Comparison of ENCODE assay signal across 8 cellular contexts in the genomic region with DNA sequence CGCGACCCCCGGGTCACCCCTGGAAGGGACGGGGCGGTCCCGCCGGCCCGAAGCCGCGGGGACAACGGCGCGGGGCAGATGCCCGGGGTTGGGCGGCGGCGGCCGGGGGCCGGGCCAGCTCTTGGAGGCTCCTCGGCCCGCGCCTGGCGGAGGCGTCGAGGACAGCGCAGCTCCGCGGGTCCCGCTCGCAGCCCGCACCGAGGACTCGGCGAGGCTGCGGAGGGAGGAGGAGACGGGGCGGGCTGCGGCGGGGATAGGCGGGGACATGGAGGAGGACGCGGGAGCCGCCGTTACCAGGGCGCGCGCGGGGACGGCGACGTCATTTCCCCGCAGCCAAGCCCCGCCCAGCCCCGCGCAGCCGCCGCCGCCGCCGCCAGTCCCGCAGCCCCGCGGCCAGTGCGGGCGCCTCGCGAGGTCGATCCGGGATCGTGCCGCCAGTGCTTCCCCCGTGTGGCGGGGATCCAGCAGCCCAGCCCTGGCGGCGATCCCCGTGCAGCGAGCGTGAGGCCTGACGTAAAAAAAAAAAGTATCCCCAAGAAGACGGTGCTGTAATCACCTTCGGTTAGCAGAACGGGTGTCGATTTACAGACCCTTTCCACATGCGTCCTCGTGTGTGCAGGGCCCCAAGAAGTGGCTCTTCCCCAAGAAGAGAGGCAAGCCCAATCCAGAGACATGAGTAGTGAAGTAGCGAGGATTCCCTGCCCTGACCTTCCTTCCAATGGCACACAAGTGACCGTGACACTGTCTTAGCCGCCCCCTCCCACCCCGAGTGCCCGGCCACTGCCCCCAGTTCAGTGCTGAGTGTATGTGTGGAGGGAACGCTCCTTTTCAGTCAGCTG. TPM values are rescaled to one million over a fixed set of nuclear protein-coding genes. Genes with fewer than 3 reads are reported as not detected.
DNase-seq lines count a peak whose midpoint lies in the region; ATAC-seq, FAIRE-seq and TF ChIP-seq lines count a peak whose summit lies in the region.

A gene with protein sequence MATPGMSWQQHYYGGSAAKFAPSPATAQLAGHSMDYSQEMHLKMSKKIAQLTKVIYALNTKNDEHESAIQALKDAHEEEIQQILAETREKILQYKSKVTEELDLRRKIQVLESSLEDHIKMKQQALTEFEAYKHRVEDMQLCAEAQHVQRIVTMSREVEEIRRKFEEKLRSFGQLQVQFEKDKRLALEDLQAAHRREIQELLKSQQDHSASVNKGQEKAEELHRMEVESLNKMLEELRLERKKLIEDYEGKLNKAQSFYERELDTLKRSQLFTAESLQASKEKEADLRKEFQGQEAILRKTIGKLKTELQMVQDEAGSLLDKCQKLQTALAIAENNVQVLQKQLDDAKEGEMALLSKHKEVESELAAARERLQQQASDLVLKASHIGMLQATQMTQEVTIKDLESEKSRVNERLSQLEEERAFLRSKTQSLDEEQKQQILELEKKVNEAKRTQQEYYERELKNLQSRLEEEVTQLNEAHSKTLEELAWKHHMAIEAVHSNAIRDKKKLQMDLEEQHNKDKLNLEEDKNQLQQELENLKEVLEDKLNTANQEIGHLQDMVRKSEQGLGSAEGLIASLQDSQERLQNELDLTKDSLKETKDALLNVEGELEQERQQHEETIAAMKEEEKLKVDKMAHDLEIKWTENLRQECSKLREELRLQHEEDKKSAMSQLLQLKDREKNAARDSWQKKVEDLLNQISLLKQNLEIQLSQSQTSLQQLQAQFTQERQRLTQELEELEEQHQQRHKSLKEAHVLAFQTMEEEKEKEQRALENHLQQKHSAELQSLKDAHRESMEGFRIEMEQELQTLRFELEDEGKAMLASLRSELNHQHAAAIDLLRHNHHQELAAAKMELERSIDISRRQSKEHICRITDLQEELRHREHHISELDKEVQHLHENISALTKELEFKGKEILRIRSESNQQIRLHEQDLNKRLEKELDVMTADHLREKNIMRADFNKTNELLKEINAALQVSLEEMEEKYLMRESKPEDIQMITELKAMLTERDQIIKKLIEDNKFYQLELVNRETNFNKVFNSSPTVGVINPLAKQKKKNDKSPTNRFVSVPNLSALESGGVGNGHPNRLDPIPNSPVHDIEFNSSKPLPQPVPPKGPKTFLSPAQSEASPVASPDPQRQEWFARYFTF (minus strand): TSS at position 216 of the 839 bp plus-strand sequence. CDS start 365 bp downstream, outside the sequence.

- peak; percentile 41 for DNase-seq in COR-L47 (lab: John Stamatoyannopoulos, UW)
- DNase-seq in RCC 7860 (ENCODE audit: low spot score): peak; percentile 17
- DNase-seq in activated T-helper 9 cell treated with anti-CD3 and anti-CD28 coated beads, Interleukin-2, amount 50 U/mL, for 16 hours (ENCODE audit: low read depth): peak; percentile 67
- DNase-seq in fibroblast of the aortic adventitia (ENCODE audit: low read depth): peak; percentile 42
- peak; percentile 87 for DNase-seq in nephron progenitor cell
- peak; percentile 69 to 78 for DNase-seq in stimulated activated naive CD8-positive, alpha-beta T cell treated with anti-CD3 and anti-CD28 coated beads, Interleukin-15, amount 100 ng/mL, for 72 hours

- peaks cover 15% of the 10 kb centered on the region; the same call in 1 of the 2 replicates for H3K9me3 ChIP-seq in HUES48 (ENCODE audit: control insufficient read depth, insufficient read depth, low read length)

- peaks cover 31% of the 10 kb centered on the region for H3K9me3 Mint-ChIP-seq in nephron progenitor cell
- peaks cover 19 to 21% of the 10 kb centered on the region in 2 donors for H3K9me3 Mint-ChIP-seq in stimulated activated naive CD8-positive, alpha-beta T cell treated with anti-CD3 and anti-CD28 coated beads, Interleukin-15, amount 100 ng/mL, for 72 hours

- peaks cover 77% of the 10 kb centered on the region for H3K27me3 Mint-ChIP-seq in nephron progenitor cell (ENCODE audit: low read depth, poor library complexity)
- peaks cover 1% of the 10 kb centered on the region for H3K27me3 Mint-ChIP-seq in stimulated activated naive CD8-positive, alpha-beta T cell treated with anti-CD3 and anti-CD28 coated beads, Interleukin-15, amount 100 ng/mL, for 72 hours

- H3K36me3 Mint-ChIP-seq in nephron progenitor cell (ENCODE audit: low read depth): peaks cover 5% of the 10 kb centered on the region

- FAIRE-seq in RCC 7860 (lab: Jason Lieb, UNC): no peak

- ATAC-seq in GM21447 (IDR thresholded peaks at IDR 0.05; ENCODE audit: unreplicated experiment): peak; percentile 65
- ATAC-seq in stimulated activated naive CD8-positive, alpha-beta T cell treated with anti-CD3 and anti-CD28 coated beads, Interleukin-15, amount 100 ng/mL, for 72 hours: peak; percentile 62

- no peaks in the 10 kb centered on the region for H3K36me3 ChIP-seq in HUES48 (ENCODE audit: control insufficient read depth, insufficient read depth, low read length)

- H3K4me3 Mint-ChIP-seq in nephron progenitor cell: peak within 1 kb of the TSS; percentile 96
- H3K4me3 Mint-ChIP-seq in stimulated activated naive CD8-positive, alpha-beta T cell treated with anti-CD3 and anti-CD28 coated beads, Interleukin-15, amount 100 ng/mL, for 72 hours: peak within 1 kb of the TSS; percentile 94 to 95

- peaks cover 6% of the 10 kb centered on the region; the same call in 1 of the 2 replicates for H3K4me1 ChIP-seq in HUES48 (ENCODE audit: control insufficient read depth, insufficient read depth, low read length)

- peak within 1 kb of the TSS; percentile 40 for H3K27ac ChIP-seq in HUES48 (ENCODE audit: low read depth, low read length)

- peak; percentile 23 for TF ChIP-seq CTCF in fibroblast of the aortic adventitia (IDR thresholded peaks at IDR 0.05; ENCODE audit: insufficient read depth, low read length)
- no peak for TF ChIP-seq CTCF in nephron progenitor cell (IDR thresholded peaks at IDR 0.05)

- peak within 1 kb of the TSS; percentile 69 for H3K4me3 ChIP-seq in HUES48 (ENCODE audit: low read depth, low read length)
- peak within 1 kb of the TSS; percentile 68 for H3K4me3 ChIP-seq in fibroblast of the aortic adventitia (ENCODE audit: low read depth, low read length)

- H3K9ac ChIP-seq in HUES48 (ENCODE audit: low read depth, low read length): peak within 1 kb of the TSS; percentile 61; the same call in 1 of the 2 replicates

- H3K4me1 Mint-ChIP-seq in nephron progenitor cell: peaks cover 8% of the 10 kb centered on the region
- peaks cover 30% of the 10 kb centered on the region for H3K4me1 Mint-ChIP-seq in stimulated activated naive CD8-positive, alpha-beta T cell treated with anti-CD3 and anti-CD28 coated beads, Interleukin-15, amount 100 ng/mL, for 72 hours

- H3K27ac Mint-ChIP-seq in nephron progenitor cell: no peak within 1 kb of the TSS
- H3K27ac Mint-ChIP-seq in stimulated activated naive CD8-positive, alpha-beta T cell treated with anti-CD3 and anti-CD28 coated beads, Interleukin-15, amount 100 ng/mL, for 72 hours: peak within 1 kb of the TSS; percentile 93 to 95

- H3K27me3 ChIP-seq in HUES48 (ENCODE audit: control insufficient read depth, insufficient read depth, low read length): peaks cover 31% of the 10 kb centered on the region

RNA-seq across cellular contexts. Expression of the gene that starts here (rescaled TPM):
- 0.74 and 1.9 TPM in 2 replicates for total RNA-seq in fibroblast of the aortic adventitia (ENCODE audit: low replicate concordance)

Comparison
In these comparisons a context has a peak if more than half of its experiments do, and no peak if none do; other contexts are left out.
1. Peak in every context shown above with its lines: DNase-seq, ATAC-seq, H3K4me3 ChIP-seq and H3K27ac ChIP-seq.
2. DNase-seq: peak in every context shown above with its lines; median percentile 87 in nephron progenitor cell; 74 in stimulated activated naive CD8-positive, alpha-beta T cell treated with anti-CD3 and anti-CD28 coated beads, Interleukin-15, amount 100 ng/mL, for 72 hours; 67 in activated T-helper 9 cell treated with anti-CD3 and anti-CD28 coated beads, Interleukin-2, amount 50 U/mL, for 16 hours; 42 in fibroblast of the aortic adventitia; 41 in COR-L47; 17 in RCC 7860.